ENCODE assay signal across 1 cellular context in the genomic region with DNA sequence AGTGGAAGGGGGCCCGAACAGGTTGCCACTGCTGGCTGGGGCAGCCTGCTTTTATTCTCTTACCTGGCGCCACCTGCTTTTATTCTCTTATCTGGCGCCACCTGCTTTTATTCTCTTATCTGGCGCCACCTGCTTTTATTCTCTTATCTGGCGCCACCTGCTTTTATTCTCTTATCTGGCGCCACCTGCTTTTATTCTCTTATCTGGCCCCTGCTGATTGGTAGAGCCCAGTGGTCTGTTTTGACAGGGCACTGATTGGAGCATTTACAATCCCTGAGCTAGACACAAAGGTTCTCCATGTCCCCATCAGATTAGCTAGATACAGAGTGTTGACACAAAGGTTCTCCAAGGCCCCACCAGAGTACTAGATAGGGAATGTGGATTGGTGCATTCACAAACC. TPM values are rescaled to one million over a fixed set of nuclear protein-coding genes. Genes with fewer than 3 reads are reported as not detected.
"Had no signal": no experiment of that assay in that cellular context is flagged by ENCODE, and none has a peak within 500 bp of the region (broad histone marks: within the 10 kb centered on the region; RNA-seq: fewer than 3 reads in every experiment).

No MANE protein-coding gene starts in this region.

RNA-seq across cellular contexts. Expression of a gene that starts 52.5 kb away (rescaled TPM):
- total RNA-seq: PC-9 had no signal
